In genomic region chr14:69259176-69259530, GRCh38 we compare ENCODE assay signal across 10 cellular contexts. TPM values are rescaled to one million over a fixed set of nuclear protein-coding genes. Genes with fewer than 3 reads are reported as not detected.
DNase-seq lines count a peak whose midpoint lies in the region; FAIRE-seq and TF ChIP-seq lines count a peak whose summit lies in the region.
"Had no signal": no experiment of that assay in that cellular context is flagged by ENCODE, and none has a peak within 500 bp of the region (broad histone marks: within the 10 kb centered on the region; RNA-seq: fewer than 3 reads in every experiment).

No MANE protein-coding gene starts in this region.

- DNase-seq in AG09309 (ENCODE audit: low read depth) = no peak
- DNase-seq in HFF-Myc (ENCODE audit: extremely low read depth, low read depth) = no peak
- DNase-seq in endothelial cell of umbilical vein (ENCODE audit: low read depth, low spot score) = no peak
- no peak for DNase-seq in neural progenitor cell (ENCODE audit: low spot score)
- DNase-seq in NCI-H226 = no peak
- no peak for DNase-seq in NCI-H82 treated with DMSO at 0.1 percent for 48 hours (lab: John Stamatoyannopoulos, UW; ENCODE audit: unreplicated experiment)
- no peak for DNase-seq in GM12892 (ENCODE audit: insufficient read length)
- no peak for DNase-seq in iPS-NIHi11 (ENCODE audit: low spot score)
- DNase-seq: activated naive CD4-positive, alpha-beta T cell; foreskin keratinocyte had no signal

- H3K4me3 Mint-ChIP-seq in neural progenitor cell = peak overlapping the region; percentile 85

- no peaks in the 10 kb centered on the region for H3K9me3 Mint-ChIP-seq in neural progenitor cell

- peak overlapping the region; percentile 50; the same call in 1 of the 2 replicates for H3K4me3 ChIP-seq in AG09309 (ENCODE audit: control insufficient read depth, low read depth, low read length)
- H3K4me3 ChIP-seq in HFF-Myc (replicated peaks; ENCODE audit: low read depth, low read length) = peak overlapping the region; percentile 43
- H3K4me3 ChIP-seq in endothelial cell of umbilical vein (replicated peaks in 1 of 3; ENCODE audit: insufficient read depth in 1 of 3, low read depth in 1 of 3, low read length in 3 of 3) = peak overlapping the region in 1 of 3 experiments; percentile 19
- H3K4me3 ChIP-seq in neural progenitor cell = peak overlapping the region; percentile 72

- peaks cover 29% of the 10 kb centered on the region for H3F3A ChIP-seq in neural progenitor cell (ENCODE audit: low read depth)

- no peaks in the 10 kb centered on the region for H3K79me2 ChIP-seq in endothelial cell of umbilical vein (ENCODE audit: control insufficient read depth, insufficient read depth, low read length)
- no peaks in the 10 kb centered on the region for H3K79me2 ChIP-seq in neural progenitor cell (ENCODE audit: low read depth)

- no peak for TF ChIP-seq POLR2A in endothelial cell of umbilical vein (IDR thresholded peaks at IDR 0.05; ENCODE audit: low read depth, low read length)
- TF ChIP-seq POLR2A in GM12892 (IDR thresholded peaks at IDR 0.05; ENCODE audit: low read depth, low read length) = no peak

- H2AFZ ChIP-seq in endothelial cell of umbilical vein (ENCODE audit: low read depth, low read length) (peak overlapping the region; percentile 62), neural progenitor cell (replicated peaks) (peak overlapping the region; percentile 92)

- H3K36me3 ChIP-seq in endothelial cell of umbilical vein (ENCODE audit: control insufficient read depth in 2 of 2, extremely low read depth in 1 of 2, insufficient read depth in 2 of 2, low read length in 2 of 2) (no peaks in the 10 kb centered on the region), neural progenitor cell (no peaks in the 10 kb centered on the region)

- CTCF ChIA-PET in endothelial cell of umbilical vein (lab: Charles Lee) = interaction anchor here (0.7 to 2.0 kb wide), 4 partner anchors 60 to 88 kb away, joined by 3 to 11 read pairs (median 3); no protein-coding TSS in a partner anchor

- H3K4me1 Mint-ChIP-seq in neural progenitor cell = peaks cover 39% of the 10 kb centered on the region

- H3K36me3 Mint-ChIP-seq in neural progenitor cell = peaks cover 5% of the 10 kb centered on the region

- BruUV-seq in endothelial cell of umbilical vein (replicated peaks; lab: Mats Ljungman, UMichigan) = no TSS peak

- POLR2A ChIA-PET in endothelial cell of umbilical vein (lab: Charles Lee) = no interaction called here

- no peaks in the 10 kb centered on the region for H3K9me1 ChIP-seq in endothelial cell of umbilical vein (replicated peaks; ENCODE audit: control insufficient read depth, extremely low read depth, insufficient read depth, low read length)

- H3K27me3 ChIP-seq in endothelial cell of umbilical vein (ENCODE audit: control insufficient read depth in 2 of 2, insufficient read depth in 2 of 2, low read length in 2 of 2) = peaks cover 25 to 30% of the 10 kb centered on the region in 2 experiments
- peaks cover 72% of the 10 kb centered on the region for H3K27me3 ChIP-seq in neural progenitor cell

- H3K9me3 ChIP-seq in endothelial cell of umbilical vein (replicated peaks; ENCODE audit: control insufficient read depth, insufficient read depth, low read length) (no peaks in the 10 kb centered on the region), neural progenitor cell (ENCODE audit: low read depth) (no peaks in the 10 kb centered on the region)

- dilution Hi-C loops in endothelial cell of umbilical vein (cut with MboI; ENCODE audit: extremely low pct_ligation_motif_present, low sequenced_read_pairs) = no loop called here

- no peak for FAIRE-seq in endothelial cell of umbilical vein (lab: Jason Lieb, UNC)
- FAIRE-seq in GM12892 (lab: Jason Lieb, UNC) = no peak

- H3K27ac ChIP-seq in endothelial cell of umbilical vein (ENCODE audit: insufficient read depth, low read depth, low read length) = no peak overlapping the region
- H3K27ac ChIP-seq in neural progenitor cell = no peak overlapping the region
- H3K27ac ChIP-seq: foreskin keratinocyte had no signal

- H3K9ac ChIP-seq in endothelial cell of umbilical vein (replicated peaks; ENCODE audit: extremely low read depth, insufficient read depth, low read length) (no peak overlapping the region), neural progenitor cell (no peak overlapping the region)

- TF ChIP-seq CTCF in AG09309 (IDR thresholded peaks at IDR 0.05; ENCODE audit: control insufficient read depth, insufficient read depth, low read depth, low read length, missing control alignments) (no peak), HFF-Myc (IDR thresholded peaks at IDR 0.05; ENCODE audit: low read depth, low read length, missing control alignments) (no peak), endothelial cell of umbilical vein (IDR thresholded peaks at IDR 0.05; ENCODE audit: extremely low read depth in 1 of 2, insufficient read depth in 1 of 2, low read depth in 1 of 2, low read length in 2 of 2) (no peak), neural progenitor cell (IDR thresholded peaks at IDR 0.05) (no peak)

- H3K4me1 ChIP-seq in endothelial cell of umbilical vein (ENCODE audit: control insufficient read depth, extremely low read depth, insufficient read depth, low read length) = peaks cover 20% of the 10 kb centered on the region
- peaks cover 22% of the 10 kb centered on the region for H3K4me1 ChIP-seq in neural progenitor cell
- H3K4me1 ChIP-seq: foreskin keratinocyte had no signal

- intact Hi-C loops in endothelial cell of umbilical vein (cut with micrococcal nuclease) = no loop called here

- H3K27me3 Mint-ChIP-seq in neural progenitor cell (ENCODE audit: insufficient read depth, low read depth) = peaks cover 3% of the 10 kb centered on the region

- no peak overlapping the region for H3K27ac Mint-ChIP-seq in neural progenitor cell

- no peaks in the 10 kb centered on the region for H4K20me1 ChIP-seq in endothelial cell of umbilical vein (replicated peaks; ENCODE audit: control insufficient read depth, extremely low read depth, insufficient read depth, low read length)
- peaks cover 22% of the 10 kb centered on the region for H4K20me1 ChIP-seq in neural progenitor cell (ENCODE audit: low read depth)

- H3K4me2 ChIP-seq in endothelial cell of umbilical vein (ENCODE audit: insufficient read depth, low read length) (peak overlapping the region; percentile 64), neural progenitor cell (peak overlapping the region; percentile 95)

TF ChIP-seq in endothelial cell of umbilical vein, 7 proteins besides CTCF, POLR2A, EP300 and RAD21:
- TF ChIP-seq FOS (IDR thresholded peaks at IDR 0.05; ENCODE audit: borderline replicate concordance, insufficient read depth, low read length) (no peak), JUN (IDR thresholded peaks at IDR 0.05; ENCODE audit: borderline replicate concordance, insufficient read depth, insufficient read length, low read depth) (no peak), EZH2 (IDR thresholded peaks at IDR 0.05; ENCODE audit: borderline replicate concordance, low read depth, low read length, severe bottlenecking) (no peak), MYC (IDR thresholded peaks at IDR 0.05; ENCODE audit: low read depth, low read length) (no peak), POLR2AphosphoS5 (IDR thresholded peaks at IDR 0.05; ENCODE audit: insufficient read depth, low read depth, low read length) (no peak), GATA2 (IDR thresholded peaks at IDR 0.05; ENCODE audit: insufficient read depth, insufficient read length, low read depth, low read length) (no peak), MAX (IDR thresholded peaks at IDR 0.05; ENCODE audit: insufficient read depth, insufficient read length) (no peak)

RNA-seq across cellular contexts. Expression of gene GALNT16, which starts 0.8 kb away (rescaled TPM):
- total RNA-seq in endothelial cell of umbilical vein = 0.49 and 1.0 TPM in 2 replicates
- polyA plus RNA-seq in endothelial cell of umbilical vein = 0.39 and 0.51 TPM in 2 replicates
- polyA plus RNA-seq in endothelial cell of umbilical vein (2011; cell fraction: cytosol; rRNA removed) = 0.37 and 0.57 TPM in 2 replicates
- polyA plus RNA-seq in endothelial cell of umbilical vein (2011; cell fraction: nucleus; rRNA removed) = 0.34 and 0.46 TPM in 2 replicates
- 0.52 and 1.1 TPM in 2 replicates for polyA plus RNA-seq in endothelial cell of umbilical vein (2012)
- polyA minus RNA-seq in endothelial cell of umbilical vein = 0.28 and 1.0 TPM in 2 replicates
- not detected for polyA minus RNA-seq in endothelial cell of umbilical vein (2011; cell fraction: cytosol; rRNA and poly(A)+ RNA removed)
- polyA minus RNA-seq in endothelial cell of umbilical vein (2011; cell fraction: nucleus; rRNA and poly(A)+ RNA removed) = 0.10 TPM in 2 replicates
- total RNA-seq in neural progenitor cell (ENCODE audit: low replicate concordance) = 3.5 and 7.0 TPM in 2 replicates
- 0.21 TPM for polyA plus RNA-seq in GM12892 (2012; ENCODE audit: missing spikeins)
- total RNA-seq: foreskin keratinocyte had no signal
- polyA plus RNA-seq: foreskin keratinocyte had no signal
